In genomic region chr10:32204606-32205005, GRCh38 we compare ENCODE assay signal across 27 cellular contexts.
"Had no signal": no experiment of that assay in that cellular context is flagged by ENCODE, and none has a peak within 500 bp of the region (broad histone marks: within the 10 kb centered on the region; RNA-seq: fewer than 3 reads in every experiment).

No MANE protein-coding gene starts in this region.

- H3K27ac ChIP-seq: brain microvascular endothelial cell, cardiac muscle cell had no signal

- H3K36me3 ChIP-seq: brain microvascular endothelial cell, cardiac muscle cell, SJSA1 had no signal

- ATAC-seq: activated CD8-positive, alpha-beta memory T cell treated with anti-CD3 and anti-CD28 coated beads, Interleukin-2, amount 10 ng/mL, durations not matched to agents 7 days and 5 days; activated naive CD4-positive, alpha-beta T cell treated with anti-CD3 and anti-CD28 coated beads, Interleukin-2, amount 50 U/mL, for 72 hours; activated naive CD8-positive, alpha-beta T cell treated with anti-CD3 and anti-CD28 coated beads, Interleukin-2, amount 50 U/mL, for 24 hours; Panc1; SK-N-SH treated with all-trans-retinoic acid at 6 μM for 48 hours had no signal

- DNase-seq: activated B cell treated with CpG ODN at 0.5 μM for 24 hours; activated CD4-positive, alpha-beta T cell treated with anti-CD3 and anti-CD28 coated beads for 1 hour; activated CD4-positive, alpha-beta T cell treated with anti-CD3 and anti-CD28 coated beads, Interleukin-2, amount 10 ng/mL, durations not matched to agents 24 days and 14 days; activated CD4-positive, alpha-beta T cell treated with anti-CD3 and anti-CD28 coated beads, Interleukin-2, amount 50 U/mL, for 48 hours; activated CD8-positive, alpha-beta memory T cell treated with anti-CD3 and anti-CD28 coated beads, Interleukin-2, amount 10 ng/mL, durations not matched to agents 7 days and 5 days; activated effector memory CD4-positive, alpha-beta T cell treated with anti-CD3 and anti-CD28 coated beads, Interleukin-2, amount 50 U/mL, for 16 hours; activated naive CD4-positive, alpha-beta T cell treated with Interleukin-2 at 50 U/mL for 16 hours; activated naive CD8-positive, alpha-beta T cell treated with anti-CD3 and anti-CD28 coated beads, Interleukin-2, amount 50 U/mL, for 24 hours; activated T-cell treated with anti-CD3 and anti-CD28 coated beads, Interleukin-2, amount 50 U/mL, for 24 hours; brain microvascular endothelial cell; Karpas-422; MM.1S; NCI-H1105; NCI-H1436; NCI-H187; NCI-H2081; NCI-H510A treated with DMSO at 0.1 percent for 48 hours; NCI-H69; NK-92 treated with Interleukin-12 subunit alpha and Interleukin-12 subunit beta, amount 100 ng/mL, for 24 hours; OCI-M1; SHP77; T1000 had no signal

- H3K4me3 ChIP-seq: cardiac muscle cell, SJSA1 had no signal

- H3K27me3 ChIP-seq: brain microvascular endothelial cell, cardiac muscle cell, SJSA1 had no signal
